Comparison of ENCODE assay signal across 9 cellular contexts in genomic region chr3:4740397-4741105, GRCh38.
A peak's percentile ranks its signal among the peaks of the same experiment; 100 is the strongest.
DNase-seq lines count a peak whose midpoint lies in the region; ATAC-seq, FAIRE-seq and TF ChIP-seq lines count a peak whose summit lies in the region.
"Had no signal": no experiment of that assay in that cellular context is flagged by ENCODE, and none has a peak within 500 bp of the region (broad histone marks: within the 10 kb centered on the region; RNA-seq: fewer than 3 reads in every experiment).

No MANE protein-coding gene starts in this region.

- H3K27ac ChIP-seq in CD8-positive, alpha-beta T cell (ENCODE audit: low read depth, low read length): peak overlapping the region; percentile 31
- peak overlapping the region; percentile 88 to 96 (median 90) for H3K27ac ChIP-seq in esophagus squamous epithelium
- H3K27ac ChIP-seq in psoas muscle: peak overlapping the region; percentile 81

- H3K4me3 Mint-ChIP-seq in CD8-positive, alpha-beta T cell: peak overlapping the region; percentile 49

- peak in 1 of 7 experiments; percentile 28 for DNase-seq in CD8-positive, alpha-beta T cell
- peak; percentile 56 for DNase-seq in UCSD-AML1 (lab: John Stamatoyannopoulos, UW; ENCODE audit: unreplicated experiment)
- no peak for DNase-seq in esophagus squamous epithelium (lab: John Stamatoyannopoulos, UW)
- no peak for DNase-seq in psoas muscle
- DNase-seq in cortex of kidney (lab: John Stamatoyannopoulos, UW): no peak
- DNase-seq in HTR-8/SVneo (ENCODE audit: insufficient read length, low spot score): no peak
- DNase-seq in NCI-H2171 treated with DMSO at 0.1 percent for 48 hours (lab: John Stamatoyannopoulos, UW): no peak
- DNase-seq: DMS79 treated with DMSO at 0.1 percent for 48 hours had no signal

- no peak for ATAC-seq in CD8-positive, alpha-beta T cell
- ATAC-seq in psoas muscle (peak in 2 of 4 donors; percentile 42 to 45), HG02623 (IDR thresholded peaks at IDR 0.05; ENCODE audit: unreplicated experiment) (no peak)

- peak overlapping the region; percentile 83 for H3K27ac Mint-ChIP-seq in CD8-positive, alpha-beta T cell

- POLR2A ChIA-PET in CD8-positive, alpha-beta T cell (lab: Charles Lee): no interaction called here

- no peak for TF ChIP-seq CTCF in CD8-positive, alpha-beta T cell (IDR thresholded peaks at IDR 0.05)
- TF ChIP-seq CTCF in esophagus squamous epithelium (IDR thresholded peaks at IDR 0.05): no peak
- TF ChIP-seq CTCF in psoas muscle (IDR thresholded peaks at IDR 0.05): no peak

- peak overlapping the region; percentile 38 for H3K4me3 ChIP-seq in CD8-positive, alpha-beta T cell (ENCODE audit: low read depth, low read length)
- H3K4me3 ChIP-seq in esophagus squamous epithelium (peak overlapping the region in 1 of 4 donors; percentile 6), psoas muscle (no peak overlapping the region)

- FAIRE-seq in HTR-8/SVneo (lab: Jason Lieb, UNC): no peak

- CTCF ChIA-PET in CD8-positive, alpha-beta T cell (lab: Charles Lee): interaction anchor here (1.7 kb wide), 1 partner anchor 29 kb away, joined by 5 read pairs; no protein-coding TSS in a partner anchor

- H3K9me3 Mint-ChIP-seq in CD8-positive, alpha-beta T cell: peaks cover 3% of the 10 kb centered on the region

- H3K9me3 ChIP-seq in CD8-positive, alpha-beta T cell (ENCODE audit: low read length): peaks cover 6% of the 10 kb centered on the region
- H3K9me3 ChIP-seq in esophagus squamous epithelium (no peaks in the 10 kb centered on the region), psoas muscle (no peaks in the 10 kb centered on the region)

- WGBS in esophagus squamous epithelium, 2 donors: 30 to 33% methylated on average over 13 of the region's 13 CpGs
- WGBS in psoas muscle, 3 donors: 60 to 73% (median 61%) methylated on average over 13 of the region's 13 CpGs

- H3K36me3 Mint-ChIP-seq in CD8-positive, alpha-beta T cell: peaks cover 46% of the 10 kb centered on the region

- H3K36me3 ChIP-seq in CD8-positive, alpha-beta T cell (ENCODE audit: insufficient read depth, low read length): no peaks in the 10 kb centered on the region
- H3K36me3 ChIP-seq in esophagus squamous epithelium: no peaks in the 10 kb centered on the region
- H3K36me3 ChIP-seq in psoas muscle (ENCODE audit: insufficient read depth in 1 of 2, low read depth in 1 of 2): no peaks in the 10 kb centered on the region

- peaks cover 58% of the 10 kb centered on the region for H3K4me1 ChIP-seq in CD8-positive, alpha-beta T cell (ENCODE audit: insufficient read depth, low read length)
- H3K4me1 ChIP-seq in esophagus squamous epithelium (peaks cover 27 to 93% (median 48%) of the 10 kb centered on the region in 3 donors), psoas muscle (peaks cover 8% of the 10 kb centered on the region)

- intact Hi-C loops in CD8-positive, alpha-beta T cell (cut with DNase I, micrococcal nuclease): loop anchor here in 1 of 2 experiments (10.0 kb wide), 1 partner anchor 64 kb away; no protein-coding TSS in a partner anchor
- intact Hi-C loops in esophagus squamous epithelium (cut with DNase I) (no loop called here), psoas muscle (cut with DNase I) (no loop called here)

- H3K4me1 Mint-ChIP-seq in CD8-positive, alpha-beta T cell (ENCODE audit: low read depth): peaks cover 58% of the 10 kb centered on the region

- H3K27me3 ChIP-seq in CD8-positive, alpha-beta T cell (ENCODE audit: insufficient read depth, low read length): no peaks in the 10 kb centered on the region
- H3K27me3 ChIP-seq in esophagus squamous epithelium: no peaks in the 10 kb centered on the region
- H3K27me3 ChIP-seq in psoas muscle (ENCODE audit: insufficient read depth in 3 of 3, low read length in 2 of 3): no peaks in the 10 kb centered on the region

- no peak for TF ChIP-seq POLR2A in esophagus squamous epithelium (IDR thresholded peaks at IDR 0.05)

- no peaks in the 10 kb centered on the region for H3K27me3 Mint-ChIP-seq in CD8-positive, alpha-beta T cell (ENCODE audit: low read depth)

Comparison
In these comparisons a context has a peak if more than half of its experiments do, and no peak if none do; other contexts are left out.
1. H3K27ac ChIP-seq: peak in every context shown above with its lines; median percentile 90 in esophagus squamous epithelium; 81 in psoas muscle; 31 in CD8-positive, alpha-beta T cell.